In genomic region chr10:75209325-75210192, GRCh38 we compare ENCODE assay signal across 1 cellular context.
A peak's percentile ranks its signal among the peaks of the same experiment; 100 is the strongest.
TF ChIP-seq lines count a peak whose summit lies in the region.

No MANE protein-coding gene starts in this region.

TF ChIP-seq in K562, 482 proteins besides CTCF, POLR2A, EP300 and RAD21 (continued from another document and continues in another):
- TF ChIP-seq, protein P1, sequence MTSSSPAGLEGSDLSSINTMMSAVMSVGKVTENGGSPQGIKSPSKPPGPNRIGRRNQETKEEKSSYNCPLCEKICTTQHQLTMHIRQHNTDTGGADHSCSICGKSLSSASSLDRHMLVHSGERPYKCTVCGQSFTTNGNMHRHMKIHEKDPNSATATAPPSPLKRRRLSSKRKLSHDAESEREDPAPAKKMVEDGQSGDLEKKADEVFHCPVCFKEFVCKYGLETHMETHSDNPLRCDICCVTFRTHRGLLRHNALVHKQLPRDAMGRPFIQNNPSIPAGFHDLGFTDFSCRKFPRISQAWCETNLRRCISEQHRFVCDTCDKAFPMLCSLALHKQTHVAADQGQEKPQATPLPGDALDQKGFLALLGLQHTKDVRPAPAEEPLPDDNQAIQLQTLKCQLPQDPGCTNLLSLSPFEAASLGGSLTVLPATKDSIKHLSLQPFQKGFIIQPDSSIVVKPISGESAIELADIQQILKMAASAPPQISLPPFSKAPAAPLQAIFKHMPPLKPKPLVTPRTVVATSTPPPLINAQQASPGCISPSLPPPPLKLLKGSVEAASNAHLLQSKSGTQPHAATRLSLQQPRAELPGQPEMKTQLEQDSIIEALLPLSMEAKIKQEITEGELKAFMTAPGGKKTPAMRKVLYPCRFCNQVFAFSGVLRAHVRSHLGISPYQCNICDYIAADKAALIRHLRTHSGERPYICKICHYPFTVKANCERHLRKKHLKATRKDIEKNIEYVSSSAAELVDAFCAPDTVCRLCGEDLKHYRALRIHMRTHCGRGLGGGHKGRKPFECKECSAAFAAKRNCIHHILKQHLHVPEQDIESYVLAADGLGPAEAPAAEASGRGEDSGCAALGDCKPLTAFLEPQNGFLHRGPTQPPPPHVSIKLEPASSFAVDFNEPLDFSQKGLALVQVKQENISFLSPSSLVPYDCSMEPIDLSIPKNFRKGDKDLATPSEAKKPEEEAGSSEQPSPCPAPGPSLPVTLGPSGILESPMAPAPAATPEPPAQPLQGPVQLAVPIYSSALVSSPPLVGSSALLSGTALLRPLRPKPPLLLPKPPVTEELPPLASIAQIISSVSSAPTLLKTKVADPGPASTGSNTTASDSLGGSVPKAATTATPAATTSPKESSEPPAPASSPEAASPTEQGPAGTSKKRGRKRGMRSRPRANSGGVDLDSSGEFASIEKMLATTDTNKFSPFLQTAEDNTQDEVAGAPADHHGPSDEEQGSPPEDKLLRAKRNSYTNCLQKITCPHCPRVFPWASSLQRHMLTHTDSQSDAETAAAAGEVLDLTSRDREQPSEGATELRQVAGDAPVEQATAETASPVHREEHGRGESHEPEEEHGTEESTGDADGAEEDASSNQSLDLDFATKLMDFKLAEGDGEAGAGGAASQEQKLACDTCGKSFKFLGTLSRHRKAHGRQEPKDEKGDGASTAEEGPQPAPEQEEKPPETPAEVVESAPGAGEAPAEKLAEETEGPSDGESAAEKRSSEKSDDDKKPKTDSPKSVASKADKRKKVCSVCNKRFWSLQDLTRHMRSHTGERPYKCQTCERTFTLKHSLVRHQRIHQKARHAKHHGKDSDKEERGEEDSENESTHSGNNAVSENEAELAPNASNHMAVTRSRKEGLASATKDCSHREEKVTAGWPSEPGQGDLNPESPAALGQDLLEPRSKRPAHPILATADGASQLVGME (CRISPR knock-in tag; IDR thresholded peaks at IDR 0.05) = peak; percentile 92
- TF ChIP-seq SMARCA5 (IDR thresholded peaks at IDR 0.05) (no peak), THRA (IDR thresholded peaks at IDR 0.05) (no peak), CBFB (CRISPR knock-in tag; IDR thresholded peaks at IDR 0.05) (no peak), FOXA1 (IDR thresholded peaks at IDR 0.05; ENCODE audit: borderline replicate concordance) (no peak), RCOR1 (IDR thresholded peaks at IDR 0.05; ENCODE audit: borderline replicate concordance in 1 of 2, low read depth in 2 of 2, low read length in 2 of 2) (no peak; a peak in 1 of 4 replicates), STAG1 (CRISPR knock-in tag; IDR thresholded peaks at IDR 0.05; ENCODE audit: borderline replicate concordance) (no peak), ELF2 (CRISPR knock-in tag; IDR thresholded peaks at IDR 0.05) (no peak; the same call in 1 of the 2 replicates), SPI1 (IDR thresholded peaks at IDR 0.05; ENCODE audit: borderline replicate concordance, low read depth, low read length) (no peak), CREB1 (IDR thresholded peaks at IDR 0.05) (no peak), CREB1 (CRISPR knock-in tag; IDR thresholded peaks at IDR 0.05) (no peak), BACH1 (tag; IDR thresholded peaks at IDR 0.05) (peak; percentile 93), NR2F6 (CRISPR knock-in tag; IDR thresholded peaks at IDR 0.05) (no peak), XRCC5 (IDR thresholded peaks at IDR 0.05; ENCODE audit: low read depth, low read length) (no peak), ZNF282 (CRISPR knock-in tag; IDR thresholded peaks at IDR 0.05) (no peak), ZNF740 (CRISPR knock-in tag; IDR thresholded peaks at IDR 0.05) (0 out of 2 replicates have a peak, but pooled peaks have one; percentile 49), ZNF740 (tag; IDR thresholded peaks at IDR 0.05) (peak in 1 of 2 experiments; percentile 88; a peak in 2 of 4 replicates), ZNF695 (CRISPR knock-in tag; IDR thresholded peaks at IDR 0.05) (0 out of 2 replicates have a peak, but pooled peaks have one; percentile 71), BCLAF1 (IDR thresholded peaks at IDR 0.05; ENCODE audit: borderline replicate concordance in 1 of 2, control insufficient read depth in 1 of 2, low read depth in 2 of 2, low read length in 1 of 2) (no peak), SMAD2 (IDR thresholded peaks at IDR 0.05; ENCODE audit: low read depth, low read length) (no peak), NRF1 (conservative IDR thresholded peaks at IDR 0.05 in 1 of 2, IDR thresholded peaks at IDR 0.05 in 1 of 2) (0 out of 4 replicates have a peak, but pooled peaks of 1 of the 2 experiments have one; percentile 18), FOXK1 (CRISPR knock-in tag; IDR thresholded peaks at IDR 0.05; ENCODE audit: borderline replicate concordance) (no peak), ZNF583 (CRISPR knock-in tag; IDR thresholded peaks at IDR 0.05) (peak; percentile 96), STAT6 (CRISPR knock-in tag; IDR thresholded peaks at IDR 0.05) (0 out of 2 replicates have a peak, but pooled peaks have one; percentile 28), CEBPB (tag; IDR thresholded peaks at IDR 0.05) (no peak), DIDO1 (tag; IDR thresholded peaks at IDR 0.05; ENCODE audit: low read depth) (peak; percentile 73; the same call in 1 of the 2 replicates), POU5F1 (IDR thresholded peaks at IDR 0.05; ENCODE audit: borderline replicate concordance, low read depth, low read length, partially characterized antibody) (no peak), FOS (IDR thresholded peaks at IDR 0.05; ENCODE audit: extremely low read depth, insufficient read length) (no peak), PRPF4 (IDR thresholded peaks at IDR 0.05; ENCODE audit: insufficient read depth, low read depth, low read length, poor library complexity, severe bottlenecking) (no peak), GATA2 (CRISPR knock-in tag; IDR thresholded peaks at IDR 0.05) (no peak), RFX5 (IDR thresholded peaks at IDR 0.05; ENCODE audit: low read depth, low read length) (no peak), MBD2 (IDR thresholded peaks at IDR 0.05; ENCODE audit: borderline replicate concordance, low read depth) (no peak), MCM5 (IDR thresholded peaks at IDR 0.05; ENCODE audit: low read depth) (no peak), ZKSCAN8 (CRISPR knock-in tag; IDR thresholded peaks at IDR 0.05) (peak; percentile 92), CBFA2T3 (IDR thresholded peaks at IDR 0.05) (peak; percentile 30; the same call in 1 of the 2 replicates), TSC22D4 (tag; IDR thresholded peaks at IDR 0.05) (no peak), HDAC6 (IDR thresholded peaks at IDR 0.05; ENCODE audit: low read depth, low read length) (no peak), NFRKB (IDR thresholded peaks at IDR 0.05; ENCODE audit: low read depth) (peak; percentile 70), ARID1B (IDR thresholded peaks at IDR 0.05) (peak; percentile 47), NFE2L1 (tag; IDR thresholded peaks at IDR 0.05; ENCODE audit: borderline replicate concordance, low read depth) (0 out of 2 replicates have a peak, but pooled peaks have one; percentile 54), ZNF224 (CRISPR knock-in tag; IDR thresholded peaks at IDR 0.05) (no peak), CREBBP (IDR thresholded peaks at IDR 0.05; ENCODE audit: low read depth, low read length) (no peak), THRAP3 (IDR thresholded peaks at IDR 0.05; ENCODE audit: borderline replicate concordance) (no peak), ZNF408 (CRISPR knock-in tag; IDR thresholded peaks at IDR 0.05; ENCODE audit: low read depth) (no peak), STAT5B (CRISPR knock-in tag; IDR thresholded peaks at IDR 0.05) (peak; percentile 77; the same call in 1 of the 2 replicates), POLR3G (IDR thresholded peaks at IDR 0.05; ENCODE audit: extremely low read depth, insufficient read length, insufficient replicate concordance) (no peak), ERF (CRISPR knock-in tag; IDR thresholded peaks at IDR 0.05) (peak; percentile 96), ZNF778 (CRISPR knock-in tag; IDR thresholded peaks at IDR 0.05) (no peak), LEF1 (IDR thresholded peaks at IDR 0.05) (0 out of 2 replicates have a peak, but pooled peaks have one; percentile 38), RBM15 (IDR thresholded peaks at IDR 0.05; ENCODE audit: insufficient read depth, low read length) (no peak)
- TF ChIP-seq, protein P2, sequence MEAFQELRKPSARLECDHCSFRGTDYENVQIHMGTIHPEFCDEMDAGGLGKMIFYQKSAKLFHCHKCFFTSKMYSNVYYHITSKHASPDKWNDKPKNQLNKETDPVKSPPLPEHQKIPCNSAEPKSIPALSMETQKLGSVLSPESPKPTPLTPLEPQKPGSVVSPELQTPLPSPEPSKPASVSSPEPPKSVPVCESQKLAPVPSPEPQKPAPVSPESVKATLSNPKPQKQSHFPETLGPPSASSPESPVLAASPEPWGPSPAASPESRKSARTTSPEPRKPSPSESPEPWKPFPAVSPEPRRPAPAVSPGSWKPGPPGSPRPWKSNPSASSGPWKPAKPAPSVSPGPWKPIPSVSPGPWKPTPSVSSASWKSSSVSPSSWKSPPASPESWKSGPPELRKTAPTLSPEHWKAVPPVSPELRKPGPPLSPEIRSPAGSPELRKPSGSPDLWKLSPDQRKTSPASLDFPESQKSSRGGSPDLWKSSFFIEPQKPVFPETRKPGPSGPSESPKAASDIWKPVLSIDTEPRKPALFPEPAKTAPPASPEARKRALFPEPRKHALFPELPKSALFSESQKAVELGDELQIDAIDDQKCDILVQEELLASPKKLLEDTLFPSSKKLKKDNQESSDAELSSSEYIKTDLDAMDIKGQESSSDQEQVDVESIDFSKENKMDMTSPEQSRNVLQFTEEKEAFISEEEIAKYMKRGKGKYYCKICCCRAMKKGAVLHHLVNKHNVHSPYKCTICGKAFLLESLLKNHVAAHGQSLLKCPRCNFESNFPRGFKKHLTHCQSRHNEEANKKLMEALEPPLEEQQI (IDR thresholded peaks at IDR 0.05) = no peak
- TF ChIP-seq, protein P3, sequence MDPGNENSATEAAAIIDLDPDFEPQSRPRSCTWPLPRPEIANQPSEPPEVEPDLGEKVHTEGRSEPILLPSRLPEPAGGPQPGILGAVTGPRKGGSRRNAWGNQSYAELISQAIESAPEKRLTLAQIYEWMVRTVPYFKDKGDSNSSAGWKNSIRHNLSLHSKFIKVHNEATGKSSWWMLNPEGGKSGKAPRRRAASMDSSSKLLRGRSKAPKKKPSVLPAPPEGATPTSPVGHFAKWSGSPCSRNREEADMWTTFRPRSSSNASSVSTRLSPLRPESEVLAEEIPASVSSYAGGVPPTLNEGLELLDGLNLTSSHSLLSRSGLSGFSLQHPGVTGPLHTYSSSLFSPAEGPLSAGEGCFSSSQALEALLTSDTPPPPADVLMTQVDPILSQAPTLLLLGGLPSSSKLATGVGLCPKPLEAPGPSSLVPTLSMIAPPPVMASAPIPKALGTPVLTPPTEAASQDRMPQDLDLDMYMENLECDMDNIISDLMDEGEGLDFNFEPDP (CRISPR knock-in tag; IDR thresholded peaks at IDR 0.05) = peak; percentile 88; the same call in 1 of the 2 replicates
